15 cellular contexts compared by ENCODE assay signal in genomic region chr17:4536742-4537411, GRCh38. TPM values are rescaled to one million over a fixed set of nuclear protein-coding genes. Genes with fewer than 3 reads are reported as not detected.
DNase-seq lines count a peak whose midpoint lies in the region; ATAC-seq and TF ChIP-seq lines count a peak whose summit lies in the region.
"Had no signal": no experiment of that assay in that cellular context is flagged by ENCODE, and none has a peak within 500 bp of the region (broad histone marks: within the 10 kb centered on the region; RNA-seq: fewer than 3 reads in every experiment).

No MANE protein-coding gene starts in this region.

- no peak overlapping the region for H3K4me3 Mint-ChIP-seq in activated CD8-positive, alpha-beta memory T cell treated with anti-CD3 and anti-CD28 coated beads, Interleukin-2, amount 10 ng/mL, durations not matched to agents 7 days and 5 days
- H3K4me3 Mint-ChIP-seq: CD8-positive, alpha-beta T cell; stimulated activated naive CD8-positive, alpha-beta T cell treated with anti-CD3 and anti-CD28 coated beads, Interleukin-15, amount 100 ng/mL, for 72 hours; T-helper 1 cell treated with Interleukin-12 subunit alpha and Interleukin-12 subunit beta and Interleukin-4 antibody, amounts not matched to agents 30 μg/mL and 1 μg/mL, for 36 hours had no signal

- H3K4me3 ChIP-seq in BLaER1 treated with 17β-estradiol and CSF1 and Interleukin-3, amounts not matched to agents 10 nM and 100 nM, result no peak overlapping the region
- no peak overlapping the region for H3K4me3 ChIP-seq in Panc1 (ENCODE audit: low read depth in 2 of 2, low read length in 2 of 2)
- no peak overlapping the region for H3K4me3 ChIP-seq in fibroblast of the aortic adventitia (ENCODE audit: low read depth, low read length)
- peak overlapping the region; percentile 7 for H3K4me3 ChIP-seq in psoas muscle
- H3K4me3 ChIP-seq: HAP-1 had no signal

- peaks cover 50 to 93% (median 75%) of the 10 kb centered on the region in 10 experiments for H3K4me1 ChIP-seq in BLaER1 treated with 17β-estradiol and CSF1 and Interleukin-3, amounts not matched to agents 10 nM and 100 nM
- H3K4me1 ChIP-seq in Panc1 (ENCODE audit: control insufficient read depth, insufficient read depth, low read length) (peaks cover 31% of the 10 kb centered on the region), psoas muscle (peaks cover 19% of the 10 kb centered on the region)
- H3K4me1 ChIP-seq: HAP-1 had no signal

- peaks cover 2% of the 10 kb centered on the region for H3K27me3 Mint-ChIP-seq in activated CD8-positive, alpha-beta memory T cell treated with anti-CD3 and anti-CD28 coated beads, Interleukin-2, amount 10 ng/mL, durations not matched to agents 7 days and 5 days

- peaks cover 0 to 87% (median 56%) of the 10 kb centered on the region in 11 experiments; a peak in 19 of 22 replicates for H4K20me1 ChIP-seq in BLaER1 treated with 17β-estradiol and CSF1 and Interleukin-3, amounts not matched to agents 10 nM and 100 nM

- peak overlapping the region; percentile 52 to 78 (median 70) for H3K4me2 ChIP-seq in BLaER1 treated with 17β-estradiol and CSF1 and Interleukin-3, amounts not matched to agents 10 nM and 100 nM

- H3K36me3 Mint-ChIP-seq in activated CD8-positive, alpha-beta memory T cell treated with anti-CD3 and anti-CD28 coated beads, Interleukin-2, amount 10 ng/mL, durations not matched to agents 7 days and 5 days, result peaks cover 3% of the 10 kb centered on the region

- H3K27ac ChIP-seq in BLaER1 treated with 17β-estradiol and CSF1 and Interleukin-3, amounts not matched to agents 10 nM and 100 nM, result peak overlapping the region in 9 of 11 experiments; percentile 38 to 68 (median 54); a peak in 18 of 22 replicates
- peak overlapping the region; percentile 51 for H3K27ac ChIP-seq in Panc1 (ENCODE audit: low read length)
- H3K27ac ChIP-seq in psoas muscle, result peak overlapping the region; percentile 58

- H3K36me3 ChIP-seq in BLaER1 treated with 17β-estradiol and CSF1 and Interleukin-3, amounts not matched to agents 10 nM and 100 nM, result peaks cover 33 to 52% (median 49%) of the 10 kb centered on the region in 11 experiments
- peaks cover 3% of the 10 kb centered on the region; the same call in 1 of the 2 replicates for H3K36me3 ChIP-seq in Panc1 (ENCODE audit: control insufficient read depth, insufficient read depth, low read length)
- peaks cover 1 to 42% of the 10 kb centered on the region in 2 donors for H3K36me3 ChIP-seq in psoas muscle (ENCODE audit: insufficient read depth in 1 of 2, low read depth in 1 of 2)

- DNase-seq in Panc1 (ENCODE audit: low read depth, low spot score), result no peak
- peak; percentile 75 for DNase-seq in fibroblast of the aortic adventitia (ENCODE audit: low read depth)
- DNase-seq in psoas muscle, result peak; percentile 63 to 70
- DNase-seq in activated CD8-positive, alpha-beta memory T cell treated with anti-CD3 and anti-CD28 coated beads, Interleukin-2, amount 10 ng/mL, durations not matched to agents 7 days and 5 days, result no peak
- DNase-seq: activated T-cell treated with anti-CD3 and anti-CD28 coated beads, Interleukin-2, amount 50 U/mL, for 1 hour; NCI-H510A treated with DMSO at 0.1 percent for 48 hours; stimulated activated naive CD8-positive, alpha-beta T cell treated with anti-CD3 and anti-CD28 coated beads, Interleukin-15, amount 100 ng/mL, for 72 hours had no signal

- POLR2A ChIA-PET in Panc1 (lab: Charles Lee), result interaction anchor here (0.6 kb wide), 1 partner anchor 16 kb away, joined by 3 read pairs; no protein-coding TSS in a partner anchor

- no peak overlapping the region for H3K27ac Mint-ChIP-seq in activated CD8-positive, alpha-beta memory T cell treated with anti-CD3 and anti-CD28 coated beads, Interleukin-2, amount 10 ng/mL, durations not matched to agents 7 days and 5 days
- H3K27ac Mint-ChIP-seq: CD8-positive, alpha-beta T cell; T-helper 1 cell treated with Interleukin-12 subunit alpha and Interleukin-12 subunit beta and Interleukin-4 antibody, amounts not matched to agents 30 μg/mL and 1 μg/mL, for 36 hours had no signal

- H3K27me3 ChIP-seq in BLaER1 treated with 17β-estradiol and CSF1 and Interleukin-3, amounts not matched to agents 10 nM and 100 nM, result no peaks in the 10 kb centered on the region
- no peaks in the 10 kb centered on the region for H3K27me3 ChIP-seq in Panc1 (ENCODE audit: control insufficient read depth, insufficient read depth, low read length)
- no peaks in the 10 kb centered on the region for H3K27me3 ChIP-seq in psoas muscle (ENCODE audit: insufficient read depth in 3 of 3, low read length in 2 of 3)

- no peaks in the 10 kb centered on the region for H3K9me3 Mint-ChIP-seq in activated CD8-positive, alpha-beta memory T cell treated with anti-CD3 and anti-CD28 coated beads, Interleukin-2, amount 10 ng/mL, durations not matched to agents 7 days and 5 days (ENCODE audit: low read depth)
- H3K9me3 Mint-ChIP-seq: CD8-positive, alpha-beta T cell; stimulated activated naive CD8-positive, alpha-beta T cell treated with anti-CD3 and anti-CD28 coated beads, Interleukin-15, amount 100 ng/mL, for 72 hours; T-helper 1 cell treated with Interleukin-12 subunit alpha and Interleukin-12 subunit beta and Interleukin-4 antibody, amounts not matched to agents 30 μg/mL and 1 μg/mL, for 36 hours had no signal

- in situ Hi-C loops in Panc1 (cut with HindIII; ENCODE audit: low pct_unique_long_range_greater_than_20kb, low sequenced_read_pairs), result no loop called here

- no TSS peak for BruUV-seq in Panc1 (replicated peaks; lab: Mats Ljungman, UMichigan)

- no peaks in the 10 kb centered on the region for H3K9me3 ChIP-seq in BLaER1 treated with 17β-estradiol and CSF1 and Interleukin-3, amounts not matched to agents 10 nM and 100 nM (replicated peaks in 1 of 11)
- H3K9me3 ChIP-seq in Panc1 (ENCODE audit: control insufficient read depth, insufficient read depth, low read depth, low read length), result no peaks in the 10 kb centered on the region
- no peaks in the 10 kb centered on the region for H3K9me3 ChIP-seq in psoas muscle
- H3K9me3 ChIP-seq: HAP-1 had no signal

- 24 to 33% (median 32%) methylated on average over 18 of the region's 18 CpGs for whole genome bisulfite sequencing in psoas muscle, 3 donors

- intact Hi-C loops in Panc1 (cut with micrococcal nuclease; ENCODE audit: unreplicated experiment), result no loop called here
- intact Hi-C loops in psoas muscle (cut with DNase I), result no loop called here

- peaks cover 6% of the 10 kb centered on the region for H3K4me1 Mint-ChIP-seq in activated CD8-positive, alpha-beta memory T cell treated with anti-CD3 and anti-CD28 coated beads, Interleukin-2, amount 10 ng/mL, durations not matched to agents 7 days and 5 days

- TF ChIP-seq CTCF in Panc1 (IDR thresholded peaks at IDR 0.05) (no peak), fibroblast of the aortic adventitia (IDR thresholded peaks at IDR 0.05; ENCODE audit: insufficient read depth, low read length) (no peak), psoas muscle (IDR thresholded peaks at IDR 0.05) (no peak)

- ATAC-seq in Panc1, result peak; percentile 34
- peak in 3 of 4 donors; percentile 2 to 13 (median 11) for ATAC-seq in psoas muscle
- ATAC-seq in GM19395 (IDR thresholded peaks at IDR 0.05; ENCODE audit: unreplicated experiment), result no peak
- ATAC-seq in HG02852 (IDR thresholded peaks at IDR 0.05; ENCODE audit: unreplicated experiment), result no peak
- no peak for ATAC-seq in activated CD8-positive, alpha-beta memory T cell treated with anti-CD3 and anti-CD28 coated beads, Interleukin-2, amount 10 ng/mL, durations not matched to agents 7 days and 5 days
- no peak for ATAC-seq in HG03280 (IDR thresholded peaks at IDR 0.05; ENCODE audit: unreplicated experiment)
- ATAC-seq: CD8-positive, alpha-beta T cell had no signal

- H3K9ac ChIP-seq in BLaER1 treated with 17β-estradiol and CSF1 and Interleukin-3, amounts not matched to agents 10 nM and 100 nM, result peak overlapping the region; percentile 18 to 65 (median 50); a peak in 16 of 22 replicates

- CTCF ChIA-PET in Panc1 (lab: Charles Lee), result interaction anchor here (0.6 kb wide), 2 partner anchors 102 to 104 kb away, joined by 3 to 4 read pairs; no protein-coding TSS in a partner anchor
- CTCF ChIA-PET in activated CD8-positive, alpha-beta memory T cell treated with anti-CD3 and anti-CD28 coated beads, Interleukin-2, amount 10 ng/mL, durations not matched to agents 7 days and 5 days (lab: Charles Lee), result interaction anchor here (1.1 to 4.0 kb wide), 3 partner anchors 13 to 116 kb away, joined by 3 to 23 read pairs (median 3); no protein-coding TSS in a partner anchor

RNA-seq across cellular contexts. Expression of gene MYBBP1A, which starts 18.3 kb away (rescaled TPM):
- total RNA-seq in Panc1 (2021; ENCODE audit: unreplicated experiment), result 95.6 TPM
- 123 TPM for polyA plus RNA-seq in Panc1 (2012; ENCODE audit: insufficient read length)
- total RNA-seq in fibroblast of the aortic adventitia (ENCODE audit: low replicate concordance), result 51.0 and 55.8 TPM in 2 replicates
- 10 to 100 TPM; 31.3 to 63.2 (median 46.3) TPM for total RNA-seq in psoas muscle
- 10 to 100 TPM; 28.5 to 54.4 (median 35.5) TPM for polyA plus RNA-seq in psoas muscle
- 10 to 100 TPM; 72.4 to 94.3 TPM for total RNA-seq in activated CD8-positive, alpha-beta memory T cell treated with anti-CD3 and anti-CD28 coated beads, Interleukin-2, amount 10 ng/mL, durations not matched to agents 7 days and 5 days

RNA-seq across cellular contexts. Expression of gene GGT6, which starts 23.5 kb away (rescaled TPM):
- total RNA-seq in Panc1 (2021; ENCODE audit: unreplicated experiment) (not detected), fibroblast of the aortic adventitia (ENCODE audit: low replicate concordance) (not detected in 2 replicates), psoas muscle (not detected)
- not detected for polyA plus RNA-seq in Panc1 (2012; ENCODE audit: insufficient read length)
- under 1 TPM in 1 of 3 donors, not detected in 2; 0.03 TPM for polyA plus RNA-seq in psoas muscle
- total RNA-seq in activated CD8-positive, alpha-beta memory T cell treated with anti-CD3 and anti-CD28 coated beads, Interleukin-2, amount 10 ng/mL, durations not matched to agents 7 days and 5 days, result not detected
- total RNA-seq: CD8-positive, alpha-beta T cell; dermis microvascular lymphatic vessel endothelial cell had no signal

RNA-seq across cellular contexts. Expression of gene SPNS2, which starts 38.2 kb away (rescaled TPM):
- 1.9 TPM for total RNA-seq in Panc1 (2021; ENCODE audit: unreplicated experiment)
- polyA plus RNA-seq in Panc1 (2012; ENCODE audit: insufficient read length), result 1.8 TPM
- 0.16 and 0.27 TPM in 2 replicates for total RNA-seq in fibroblast of the aortic adventitia (ENCODE audit: low replicate concordance)
- total RNA-seq in psoas muscle, result 1 to 10 TPM; 3.5 to 7.1 (median 6.3) TPM
- 10 to 100 TPM in 1 of 3 donors, 1 to 10 TPM in 2; 6.0 to 10.6 (median 7.4) TPM for polyA plus RNA-seq in psoas muscle
- 1 to 10 TPM; 1.1 to 1.9 TPM for total RNA-seq in activated CD8-positive, alpha-beta memory T cell treated with anti-CD3 and anti-CD28 coated beads, Interleukin-2, amount 10 ng/mL, durations not matched to agents 7 days and 5 days

RNA-seq across cellular contexts. Expression of gene SMTNL2, which starts 47.5 kb away (rescaled TPM):
- total RNA-seq in Panc1 (2021; ENCODE audit: unreplicated experiment) (not detected), fibroblast of the aortic adventitia (ENCODE audit: low replicate concordance) (0.16 TPM in 1 of 2 replicates, not detected in the other), psoas muscle (100 to 1,000 TPM; 248 to 524 (median 400) TPM)
- polyA plus RNA-seq in Panc1 (2012; ENCODE audit: insufficient read length), result not detected
- polyA plus RNA-seq in psoas muscle, result 100 to 1,000 TPM in 2 of 3 donors, 10 to 100 TPM in 1; 20.7 to 318 (median 210) TPM
- total RNA-seq in activated CD8-positive, alpha-beta memory T cell treated with anti-CD3 and anti-CD28 coated beads, Interleukin-2, amount 10 ng/mL, durations not matched to agents 7 days and 5 days, result not detected
- total RNA-seq: CD8-positive, alpha-beta T cell; dermis microvascular lymphatic vessel endothelial cell had no signal

Comparison
In these comparisons a context has a peak if more than half of its experiments do, and no peak if none do; other contexts are left out.
1. ATAC-seq: peak in Panc1 (single experiment) and psoas muscle (3 of 4); none in GM19395 (single experiment), HG02852 (single experiment), activated CD8-positive, alpha-beta memory T cell treated with anti-CD3 and anti-CD28 coated beads, Interleukin-2, amount 10 ng/mL, durations not matched to agents 7 days and 5 days (single experiment) and HG03280 (single experiment).
2. DNase-seq: peak in fibroblast of the aortic adventitia (single experiment) and psoas muscle (2 of 2); none in Panc1 (single experiment) and activated CD8-positive, alpha-beta memory T cell treated with anti-CD3 and anti-CD28 coated beads, Interleukin-2, amount 10 ng/mL, durations not matched to agents 7 days and 5 days (single experiment).
3. Peak in every context shown above with its lines, with median percentiles within 50 percentile points of each other: H3K27ac ChIP-seq.